In genomic region chr19:49766007-49766937, GRCh38 we compare ENCODE assay signal across 8 cellular contexts.
DNase-seq lines count a peak whose midpoint lies in the region; ATAC-seq and TF ChIP-seq lines count a peak whose summit lies in the region.

No MANE protein-coding gene starts in this region.

- peak; percentile 100 for DNase-seq in AG09319 (ENCODE audit: extremely low read depth, low read depth)
- peak; percentile 99 for DNase-seq in NCI-H345 (lab: John Stamatoyannopoulos, UW)
- peak; percentile 95 to 99 (median 98) for DNase-seq in activated CD4-positive, CD25-positive, alpha-beta regulatory T cell (lab: John Stamatoyannopoulos, UW)
- peak; percentile 100 for DNase-seq in central memory CD4-positive, alpha-beta T cell
- peak; percentile 99 for DNase-seq in inferior parietal cortex (ENCODE audit: extremely low spot score)
- peak; percentile 100 for DNase-seq in smooth muscle cell of the brain vasculature (ENCODE audit: low read depth, low spot score)

- ATAC-seq in GM19025 (IDR thresholded peaks at IDR 0.05; ENCODE audit: low read depth, unreplicated experiment) (peak; percentile 92), HG03280 (IDR thresholded peaks at IDR 0.05; ENCODE audit: unreplicated experiment) (peak; percentile 92)

- TF ChIP-seq CTCF in AG09319 (IDR thresholded peaks at IDR 0.05; ENCODE audit: low read depth, low read length) = no peak

Comparison
In these comparisons a context has a peak if more than half of its experiments do, and no peak if none do; other contexts are left out.
1. Peak in every context shown above with its lines: DNase-seq and ATAC-seq.